Comparison of ENCODE assay signal across 8 cellular contexts in genomic region chr1:110963666-110964399, GRCh38. TPM values are rescaled to one million over a fixed set of nuclear protein-coding genes. Genes with fewer than 3 reads are reported as not detected.
DNase-seq lines count a peak whose midpoint lies in the region; ATAC-seq and TF ChIP-seq lines count a peak whose summit lies in the region.

Gene LRIF1, minus strand, starts transcription at chr1:110963922. Its CDS starts 234 bp downstream, at chr1:110963688.

- H3F3A ChIP-seq in Loucy (ENCODE audit: low read depth), result peaks cover 6% of the 10 kb centered on the region; the same call in 1 of the 2 replicates

- H3K36me3 ChIP-seq in Loucy (ENCODE audit: insufficient read depth, low read length), result no peaks in the 10 kb centered on the region

- H3K9me3 ChIP-seq in Loucy (ENCODE audit: insufficient read depth, low read depth, low read length), result no peaks in the 10 kb centered on the region

- H2AFZ ChIP-seq in Loucy (ENCODE audit: low read length), result peak within 1 kb of the TSS; percentile 88

- DNase-seq in ELR (ENCODE audit: low read depth), result peak; percentile 99
- peak; percentile 4 for DNase-seq in H4 (ENCODE audit: low spot score)
- DNase-seq in SHP77 treated with DMSO at 0.1 percent for 48 hours (lab: John Stamatoyannopoulos, UW), result peak; percentile 97
- peak; percentile 100 for DNase-seq in activated effector memory CD4-positive, alpha-beta T cell treated with anti-CD3 and anti-CD28 coated beads, Interleukin-2, amount 50 U/mL, for 16 hours
- DNase-seq in fibroblast of the conjunctiva (ENCODE audit: low read depth), result peak; percentile 100
- peak; percentile 97 for DNase-seq in nephron progenitor cell
- peak; percentile 100 for DNase-seq in stimulated activated naive CD8-positive, alpha-beta T cell treated with anti-CD3 and anti-CD28 coated beads, Interleukin-15, amount 100 ng/mL, for 72 hours

- peaks cover 33% of the 10 kb centered on the region for H3K36me3 Mint-ChIP-seq in nephron progenitor cell (ENCODE audit: low read depth)

- peak; percentile 37; the same call in 1 of the 2 replicates for TF ChIP-seq CTCF in Loucy (conservative IDR thresholded peaks at IDR 0.05; ENCODE audit: low read length)
- no peak for TF ChIP-seq CTCF in nephron progenitor cell (IDR thresholded peaks at IDR 0.05)

- H3K79me2 ChIP-seq in Loucy (ENCODE audit: insufficient read depth, low read length), result peaks cover 38% of the 10 kb centered on the region

- H3K27me3 ChIP-seq in Loucy (ENCODE audit: insufficient read depth, low read length, poor library complexity, severe bottlenecking), result peaks cover 47% of the 10 kb centered on the region

- H3K27me3 Mint-ChIP-seq in nephron progenitor cell (ENCODE audit: low read depth, poor library complexity), result peaks cover 14% of the 10 kb centered on the region
- peaks cover 15% of the 10 kb centered on the region for H3K27me3 Mint-ChIP-seq in stimulated activated naive CD8-positive, alpha-beta T cell treated with anti-CD3 and anti-CD28 coated beads, Interleukin-15, amount 100 ng/mL, for 72 hours

- H3K4me1 ChIP-seq in Loucy (ENCODE audit: insufficient read depth, low read length, poor library complexity, severe bottlenecking), result peaks cover 31% of the 10 kb centered on the region

- ATAC-seq in stimulated activated naive CD8-positive, alpha-beta T cell treated with anti-CD3 and anti-CD28 coated beads, Interleukin-15, amount 100 ng/mL, for 72 hours, result peak; percentile 97

- H3K9me3 Mint-ChIP-seq in nephron progenitor cell, result peaks cover 69% of the 10 kb centered on the region
- peaks cover 30% of the 10 kb centered on the region in 2 donors for H3K9me3 Mint-ChIP-seq in stimulated activated naive CD8-positive, alpha-beta T cell treated with anti-CD3 and anti-CD28 coated beads, Interleukin-15, amount 100 ng/mL, for 72 hours

- H3K4me3 ChIP-seq in Loucy (ENCODE audit: low read length, poor library complexity, severe bottlenecking), result peak within 1 kb of the TSS; percentile 89

- peak within 1 kb of the TSS; percentile 83 for H3K4me2 ChIP-seq in Loucy (ENCODE audit: low read depth, low read length, poor library complexity, severe bottlenecking)

- H3K4me3 Mint-ChIP-seq in nephron progenitor cell, result peak within 1 kb of the TSS; percentile 88
- peak within 1 kb of the TSS; percentile 86 to 96 for H3K4me3 Mint-ChIP-seq in stimulated activated naive CD8-positive, alpha-beta T cell treated with anti-CD3 and anti-CD28 coated beads, Interleukin-15, amount 100 ng/mL, for 72 hours

- peak within 1 kb of the TSS; percentile 87 for H3K9ac ChIP-seq in Loucy (ENCODE audit: low read depth, low read length, poor library complexity, severe bottlenecking)

- H3K4me1 Mint-ChIP-seq in nephron progenitor cell, result peaks cover 6% of the 10 kb centered on the region
- H3K4me1 Mint-ChIP-seq in stimulated activated naive CD8-positive, alpha-beta T cell treated with anti-CD3 and anti-CD28 coated beads, Interleukin-15, amount 100 ng/mL, for 72 hours, result peaks cover 41% of the 10 kb centered on the region

- peaks cover 38% of the 10 kb centered on the region for H4K20me1 ChIP-seq in Loucy (ENCODE audit: insufficient read depth, low read length, poor library complexity, severe bottlenecking)

- no peaks in the 10 kb centered on the region for H3K9me2 ChIP-seq in Loucy (replicated peaks; ENCODE audit: low read depth, low read length)

- H3K27ac Mint-ChIP-seq in nephron progenitor cell, result peak within 1 kb of the TSS; percentile 98
- H3K27ac Mint-ChIP-seq in stimulated activated naive CD8-positive, alpha-beta T cell treated with anti-CD3 and anti-CD28 coated beads, Interleukin-15, amount 100 ng/mL, for 72 hours, result peak within 1 kb of the TSS; percentile 99 to 100

RNA-seq across cellular contexts. Expression of gene LRIF1, which starts in this region (rescaled TPM):
- total RNA-seq in H4 (2014; rRNA removed; shearing (Covaris generic)), result 0.06 and 0.15 TPM in 2 replicates

Comparison
In these comparisons a context has a peak if more than half of its experiments do, and no peak if none do; other contexts are left out.
1. Peak in every context shown above with its lines: DNase-seq, ATAC-seq and H3K4me3 ChIP-seq.
2. Peak in DNase-seq in H4; RNA of the gene not detected or under 1 TPM.
3. DNase-seq: peak in every context shown above with its lines; median percentile 100 in activated effector memory CD4-positive, alpha-beta T cell treated with anti-CD3 and anti-CD28 coated beads, Interleukin-2, amount 50 U/mL, for 16 hours; 100 in fibroblast of the conjunctiva; 100 in stimulated activated naive CD8-positive, alpha-beta T cell treated with anti-CD3 and anti-CD28 coated beads, Interleukin-15, amount 100 ng/mL, for 72 hours; 99 in ELR; 97 in SHP77 treated with DMSO at 0.1 percent for 48 hours; 97 in nephron progenitor cell; 4 in H4.